Comparison of ENCODE assay signal across 8 cellular contexts in genomic region chr17:74566132-74566753, GRCh38. TPM values are rescaled to one million over a fixed set of nuclear protein-coding genes. Genes with fewer than 3 reads are reported as not detected.
DNase-seq lines count a peak whose midpoint lies in the region; ATAC-seq and TF ChIP-seq lines count a peak whose summit lies in the region.

No MANE protein-coding gene starts in this region.

- TF ChIP-seq CTCF in WERI-Rb-1 (IDR thresholded peaks at IDR 0.05; ENCODE audit: low read depth, low read length) (peak; percentile 93), foreskin keratinocyte (conservative IDR thresholded peaks at IDR 0.05) (peak; percentile 80), spleen (IDR thresholded peaks at IDR 0.05 in 8 of 11, conservative IDR thresholded peaks at IDR 0.05 in 3 of 11) (peak in 10 of 11 experiments; percentile 7 to 70 (median 54))

- 19 to 48% (median 38%) methylated on average over 7 to 9 of the region's 9 CpGs for WGBS in spleen, 5 donors

- no peak for TF ChIP-seq EP300 in Ishikawa (IDR thresholded peaks at IDR 0.05; ENCODE audit: borderline replicate concordance)

- no peaks in the 10 kb centered on the region for H3K36me3 ChIP-seq in WERI-Rb-1
- H3K36me3 ChIP-seq in spleen, result no peaks in the 10 kb centered on the region

- ATAC-seq in foreskin keratinocyte (no peak), HG02840 (IDR thresholded peaks at IDR 0.05; ENCODE audit: low FRiP score, unreplicated experiment) (no peak)

- peaks cover 2% of the 10 kb centered on the region for H3K9me3 ChIP-seq in WERI-Rb-1 (ENCODE audit: severe bottlenecking)
- no peaks in the 10 kb centered on the region for H3K9me3 ChIP-seq in spleen

- H3K4me1 ChIP-seq in foreskin keratinocyte, result peaks cover 7% of the 10 kb centered on the region
- H3K4me1 ChIP-seq in spleen, result peaks cover 0 to 28% (median 0%) of the 10 kb centered on the region in 6 donors

- no peak for TF ChIP-seq POLR2A in spleen (IDR thresholded peaks at IDR 0.05)

- peaks cover 95% of the 10 kb centered on the region for H3K27me3 ChIP-seq in WERI-Rb-1 (ENCODE audit: insufficient read depth, low read depth, severe bottlenecking)
- H3K27me3 ChIP-seq in foreskin keratinocyte, result peaks cover 10% of the 10 kb centered on the region
- H3K27me3 ChIP-seq in spleen (replicated peaks in 1 of 7), result peaks cover 0 to 82% (median 0%) of the 10 kb centered on the region in 7 donors

- H3K27ac ChIP-seq in WERI-Rb-1 (no peak overlapping the region), foreskin keratinocyte (no peak overlapping the region), spleen (peak overlapping the region in 1 of 8 donors; percentile 83)

- DNase-seq in DMS 273 (lab: John Stamatoyannopoulos, UW; ENCODE audit: unreplicated experiment) (peak; percentile 79), DMS 273 treated with DMSO at 0.1 percent for 48 hours (lab: John Stamatoyannopoulos, UW) (no peak), WERI-Rb-1 (peak; percentile 74), foreskin keratinocyte (peak in 1 of 2 donors; percentile 17), spleen (peak; percentile 82), NCI-H128 (lab: John Stamatoyannopoulos, UW; ENCODE audit: unreplicated experiment) (no peak)

- TF ChIP-seq RAD21 in Ishikawa (IDR thresholded peaks at IDR 0.05; ENCODE audit: low read depth), result peak; percentile 66

- H3K4me3 ChIP-seq in WERI-Rb-1 (ENCODE audit: low read depth, low read length) (no peak overlapping the region), spleen (peak overlapping the region in 2 of 8 donors; percentile 1 to 13)

- intact Hi-C loops in spleen (cut with DNase I; ENCODE audit: low total_unique reads), result no loop called here

TF ChIP-seq in Ishikawa, 13 proteins besides CTCF, POLR2A, EP300 and RAD21:
- TF ChIP-seq, protein P1, sequence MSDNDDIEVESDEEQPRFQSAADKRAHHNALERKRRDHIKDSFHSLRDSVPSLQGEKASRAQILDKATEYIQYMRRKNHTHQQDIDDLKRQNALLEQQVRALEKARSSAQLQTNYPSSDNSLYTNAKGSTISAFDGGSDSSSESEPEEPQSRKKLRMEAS (IDR thresholded peaks at IDR 0.05), result no peak
- TF ChIP-seq TCF12 (IDR thresholded peaks at IDR 0.05; ENCODE audit: low read depth), result no peak
- no peak for TF ChIP-seq FOXM1 (IDR thresholded peaks at IDR 0.05; ENCODE audit: borderline replicate concordance, low read depth)
- no peak for TF ChIP-seq EGR1 (IDR thresholded peaks at IDR 0.05)
- TF ChIP-seq ZBTB7A (IDR thresholded peaks at IDR 0.05; ENCODE audit: low read depth), result no peak
- no peak for TF ChIP-seq REST (IDR thresholded peaks at IDR 0.05; ENCODE audit: low read depth)
- TF ChIP-seq TEAD4 (IDR thresholded peaks at IDR 0.05), result no peak
- no peak for TF ChIP-seq CEBPB (IDR thresholded peaks at IDR 0.05)
- TF ChIP-seq TAF1 (IDR thresholded peaks at IDR 0.05; ENCODE audit: low read depth), result no peak
- TF ChIP-seq NFIC (IDR thresholded peaks at IDR 0.05), result no peak
- no peak for TF ChIP-seq YY1 (IDR thresholded peaks at IDR 0.05; ENCODE audit: low read depth)

RNA-seq across cellular contexts. Expression of gene CD300H, which starts 1.1 kb away (rescaled TPM):
- total RNA-seq in foreskin keratinocyte (not detected in 2 replicates), spleen (10 to 100 TPM in 1 of 7 donors, 1 to 10 TPM in 4, not detected in 2; 1.8 to 20.0 (median 3.7) TPM)
- polyA plus RNA-seq in foreskin keratinocyte (not detected in 2 replicates), spleen (1 to 10 TPM; 1.5 to 4.8 (median 4.1) TPM)

RNA-seq across cellular contexts. Expression of gene CD300C, which starts 20.3 kb away (rescaled TPM):
- total RNA-seq in foreskin keratinocyte (not detected in 2 replicates), spleen (10 to 100 TPM in 2 of 7 donors, 1 to 10 TPM in 5; 4.3 to 10.3 (median 6.0) TPM)
- polyA plus RNA-seq in foreskin keratinocyte (not detected in 2 replicates), spleen (1 to 10 TPM in 2 of 3 donors, under 1 TPM in 1; 0.96 to 1.2 (median 1.0) TPM)

RNA-seq across cellular contexts. Expression of gene CD300LD, which starts 25.8 kb away (rescaled TPM):
- not detected in 2 replicates for total RNA-seq in foreskin keratinocyte
- not detected in 2 replicates for polyA plus RNA-seq in foreskin keratinocyte
- total RNA-seq in spleen, result 1 to 10 TPM in 1 of 7 donors, not detected in 6; 1.4 TPM
- under 1 TPM in 1 of 3 donors, not detected in 2; 0.06 TPM for polyA plus RNA-seq in spleen

RNA-seq across cellular contexts. Expression of gene CD300LB, which starts 35.0 kb away (rescaled TPM):
- total RNA-seq in foreskin keratinocyte, result not detected in 2 replicates
- polyA plus RNA-seq in foreskin keratinocyte, result not detected in 2 replicates
- 1 to 10 TPM; 1.2 to 5.6 (median 3.0) TPM for total RNA-seq in spleen
- 1 to 10 TPM in 2 of 3 donors, under 1 TPM in 1; 0.47 to 2.0 (median 1.0) TPM for polyA plus RNA-seq in spleen

RNA-seq across cellular contexts. Expression of gene CD300E, which starts 57.3 kb away (rescaled TPM):
- total RNA-seq in foreskin keratinocyte, result not detected in 2 replicates
- not detected in 2 replicates for polyA plus RNA-seq in foreskin keratinocyte
- total RNA-seq in spleen, result 10 to 100 TPM in 3 of 7 donors, 1 to 10 TPM in 4; 1.7 to 20.3 (median 6.4) TPM
- polyA plus RNA-seq in spleen, result 1 to 10 TPM in 2 of 3 donors, under 1 TPM in 1; 0.99 to 5.3 (median 3.0) TPM

Comparison
In these comparisons a context has a peak if more than half of its experiments do, and no peak if none do; other contexts are left out.
1. DNase-seq: peak in DMS 273 (single experiment), WERI-Rb-1 (single experiment) and spleen (single experiment); none in DMS 273 treated with DMSO at 0.1 percent for 48 hours (single experiment) and NCI-H128 (single experiment).
2. Peak in every context shown above with its lines, with median percentiles within 50 percentile points of each other: CTCF ChIP-seq.